Comparison of ENCODE assay signal across 13 cellular contexts in the genomic region with DNA sequence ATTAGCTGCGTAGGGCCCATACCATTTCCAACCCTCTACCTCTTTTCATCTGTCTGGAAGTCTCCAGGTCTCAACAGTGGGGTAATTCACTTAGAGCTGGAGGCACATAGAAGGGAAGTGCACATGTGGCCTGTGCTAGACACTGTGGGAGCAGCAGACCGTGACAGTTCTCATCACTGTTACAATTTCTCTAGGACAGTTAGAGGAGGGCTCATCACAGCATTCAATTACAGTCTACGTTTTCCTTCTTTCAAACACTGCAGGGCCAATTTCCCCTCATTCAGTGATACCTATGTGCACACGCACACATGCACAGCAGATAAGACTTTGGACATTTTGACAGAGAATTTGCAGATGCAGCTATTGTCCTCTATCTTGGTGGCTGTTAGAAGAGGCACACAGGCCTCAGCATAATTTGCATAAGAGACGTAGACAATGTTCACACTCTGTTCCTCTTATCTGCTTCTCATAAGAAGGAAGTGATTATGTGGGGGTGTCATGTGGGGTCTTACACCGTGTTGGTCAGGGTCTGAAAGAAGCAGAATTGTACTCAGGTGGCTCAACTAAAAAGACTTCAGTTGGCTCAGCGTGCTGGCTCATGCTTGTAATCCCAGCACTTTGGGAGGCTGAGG. TPM values are rescaled to one million over a fixed set of nuclear protein-coding genes. Genes with fewer than 3 reads are reported as not detected.
DNase-seq lines count a peak whose midpoint lies in the region; ATAC-seq and TF ChIP-seq lines count a peak whose summit lies in the region.
"Had no signal": no experiment of that assay in that cellular context is flagged by ENCODE, and none has a peak within 500 bp of the region (broad histone marks: within the 10 kb centered on the region; RNA-seq: fewer than 3 reads in every experiment).

No MANE protein-coding gene starts in this region.

- no peak overlapping the region for H4K8ac ChIP-seq in mesenchymal stem cell (ENCODE audit: low read length)

- H3K9me3 Mint-ChIP-seq in MCF 10A (ENCODE audit: unreplicated experiment) = no peaks in the 10 kb centered on the region
- H3K9me3 Mint-ChIP-seq: activated naive CD4-positive, alpha-beta T cell treated with anti-CD3 and anti-CD28 coated beads, Interleukin-2, amount 50 U/mL, for 24 hours had no signal

- POLR2A ChIA-PET in MCF 10A (lab: Yijun Ruan, JAX) = interaction anchor here (0.6 kb wide), 1 partner anchor 136 kb away, joined by 3 read pairs; no protein-coding TSS in a partner anchor

- TF ChIP-seq CTCF in MCF 10A (IDR thresholded peaks at IDR 0.05; ENCODE audit: unreplicated experiment) = no peak

- H3K4me3 Mint-ChIP-seq in MCF 10A (ENCODE audit: unreplicated experiment) = no peak overlapping the region
- H3K4me3 Mint-ChIP-seq: activated naive CD4-positive, alpha-beta T cell treated with anti-CD3 and anti-CD28 coated beads, Interleukin-2, amount 50 U/mL, for 24 hours had no signal

- no peak overlapping the region for H2BK120ac ChIP-seq in mesenchymal stem cell (ENCODE audit: low read depth, low read length)

- H2AFZ ChIP-seq in mesenchymal stem cell (ENCODE audit: low read depth, low read length) = no peak overlapping the region

- H4K91ac ChIP-seq in mesenchymal stem cell (ENCODE audit: low read length) = peak overlapping the region; percentile 21

- H3K4me1 Mint-ChIP-seq in MCF 10A (ENCODE audit: insufficient read depth, unreplicated experiment) = no peaks in the 10 kb centered on the region
- H3K4me1 Mint-ChIP-seq: activated naive CD4-positive, alpha-beta T cell treated with anti-CD3 and anti-CD28 coated beads, Interleukin-2, amount 50 U/mL, for 24 hours had no signal

- no peak overlapping the region for H3K14ac ChIP-seq in mesenchymal stem cell (ENCODE audit: low read length in 2 of 2)

- H3K4me2 ChIP-seq in mesenchymal stem cell (ENCODE audit: low read length, poor library complexity, severe bottlenecking) = no peak overlapping the region

- H2BK5ac ChIP-seq in mesenchymal stem cell (ENCODE audit: low read depth, low read length, poor library complexity, severe bottlenecking) = no peak overlapping the region

- H3K4me1 ChIP-seq in mesenchymal stem cell (ENCODE audit: control insufficient read depth, insufficient read depth, low read depth, low read length) = peaks cover 2% of the 10 kb centered on the region
- H3K4me1 ChIP-seq: vagina had no signal

- DNase-seq in mesenchymal stem cell (no peak), MCF 10A (ENCODE audit: unreplicated experiment) (no peak), medulla oblongata (ENCODE audit: extremely low spot score) (no peak)
- no peak for DNase-seq in activated effector memory CD4-positive, alpha-beta T cell treated with Interleukin-2 at 50 U/mL for 16 hours
- DNase-seq in stimulated activated naive CD8-positive, alpha-beta T cell treated with anti-CD3 and anti-CD28 coated beads, Interleukin-15, Interleukin-2, amounts not matched to agents 100 U/mL and 50 U/mL, for 24 hours = no peak
- DNase-seq: effector memory CD4-positive, alpha-beta T cell had no signal

- intact Hi-C loops in MCF 10A (cut with micrococcal nuclease) = no loop called here

- H3K4ac ChIP-seq in mesenchymal stem cell (ENCODE audit: low read depth in 1 of 2, low read length in 2 of 2) = no peak overlapping the region

- no TSS peak for BruUV-seq in MCF 10A (replicated peaks; lab: Mats Ljungman, UMichigan)

- H2BK15ac ChIP-seq in mesenchymal stem cell (ENCODE audit: low read depth, poor library complexity, severe bottlenecking) = no peak overlapping the region

- H3K9ac ChIP-seq in mesenchymal stem cell (ENCODE audit: low read length) = no peak overlapping the region

- H3K36me3 ChIP-seq in mesenchymal stem cell (ENCODE audit: control insufficient read depth in 1 of 2, insufficient read depth in 2 of 2, low read depth in 1 of 2, low read length in 2 of 2) = no peaks in the 10 kb centered on the region
- H3K36me3 ChIP-seq: vagina had no signal

- H3K18ac ChIP-seq in mesenchymal stem cell (ENCODE audit: low read depth in 1 of 2, low read length in 2 of 2) = no peak overlapping the region

- H2AK5ac ChIP-seq in mesenchymal stem cell (ENCODE audit: low read length, severe bottlenecking) = no peak overlapping the region

- CTCF ChIA-PET in MCF 10A (lab: Yijun Ruan, JAX) = interaction anchor here (2.0 kb wide), 1 partner anchor 36 kb away, joined by 9 read pairs; no protein-coding TSS in a partner anchor

- no peaks in the 10 kb centered on the region for H3K36me3 Mint-ChIP-seq in MCF 10A (ENCODE audit: insufficient read depth, unreplicated experiment)
- H3K36me3 Mint-ChIP-seq: activated naive CD4-positive, alpha-beta T cell treated with anti-CD3 and anti-CD28 coated beads, Interleukin-2, amount 50 U/mL, for 24 hours had no signal

- H3K27me3 ChIP-seq in mesenchymal stem cell (ENCODE audit: control insufficient read depth in 1 of 2, insufficient read depth in 1 of 2, low read length in 2 of 2) = peaks cover 21 to 50% of the 10 kb centered on the region in 2 experiments
- H3K27me3 ChIP-seq: vagina had no signal

- H3K79me1 ChIP-seq in mesenchymal stem cell (replicated peaks; ENCODE audit: low read length, poor library complexity, severe bottlenecking) = no peaks in the 10 kb centered on the region

- H2BK12ac ChIP-seq in mesenchymal stem cell (ENCODE audit: low read length in 2 of 2) = no peak overlapping the region

- H3K23ac ChIP-seq in mesenchymal stem cell (ENCODE audit: low read length in 2 of 2) = no peak overlapping the region

- H3K9me3 ChIP-seq in mesenchymal stem cell (ENCODE audit: control insufficient read depth, low read length) = no peaks in the 10 kb centered on the region
- H3K9me3 ChIP-seq: vagina had no signal

- no peak overlapping the region for H3K4me3 ChIP-seq in mesenchymal stem cell (ENCODE audit: insufficient read depth in 1 of 2, low read depth in 1 of 2, low read length in 2 of 2)
- H3K4me3 ChIP-seq: vagina had no signal

- 85% methylated on average over 7 of the region's 7 CpGs for WGBS in mesenchymal stem cell

- no peak overlapping the region for H3K27ac Mint-ChIP-seq in MCF 10A (ENCODE audit: low read depth, unreplicated experiment)
- H3K27ac Mint-ChIP-seq: activated naive CD4-positive, alpha-beta T cell treated with anti-CD3 and anti-CD28 coated beads, Interleukin-2, amount 50 U/mL, for 24 hours had no signal

- H3K27me3 Mint-ChIP-seq in MCF 10A (ENCODE audit: insufficient read depth, unreplicated experiment) = no peaks in the 10 kb centered on the region

- H3K27ac ChIP-seq in mesenchymal stem cell (ENCODE audit: low read length, poor library complexity, severe bottlenecking) = no peak overlapping the region
- H3K27ac ChIP-seq: vagina had no signal

- ATAC-seq in GM18909 (IDR thresholded peaks at IDR 0.05; ENCODE audit: poor library complexity, unreplicated experiment) (peak; percentile 96), GM21825 (IDR thresholded peaks at IDR 0.05; ENCODE audit: unreplicated experiment) (peak; percentile 95), HG03442 (IDR thresholded peaks at IDR 0.05; ENCODE audit: unreplicated experiment) (peak; percentile 85)
- no peak for ATAC-seq in stimulated activated naive CD8-positive, alpha-beta T cell treated with anti-CD3 and anti-CD28 coated beads, Interleukin-15, Interleukin-2, amounts not matched to agents 100 U/mL and 50 U/mL, for 24 hours

RNA-seq across cellular contexts. Expression of a gene that starts 12.6 kb away (rescaled TPM):
- not detected for polyA plus RNA-seq in mesenchymal stem cell (2013, experiment 1 of 2)
- not detected for polyA plus RNA-seq in mesenchymal stem cell (2013, experiment 2 of 2)
- total RNA-seq in MCF 10A (2022) = 0.16 and 0.20 TPM in 2 replicates
- total RNA-seq: Daoy, posterior vena cava had no signal

RNA-seq across cellular contexts. Expression of a gene that starts 13.0 kb away (rescaled TPM):
- polyA plus RNA-seq in mesenchymal stem cell (2013, experiment 1 of 2) = not detected
- not detected for polyA plus RNA-seq in mesenchymal stem cell (2013, experiment 2 of 2)
- total RNA-seq in MCF 10A (2022) = 0.47 TPM in 1 of 2 replicates, not detected in the other
- total RNA-seq: Daoy had no signal

RNA-seq across cellular contexts. Expression of a gene that starts 40.3 kb away (rescaled TPM):
- not detected for polyA plus RNA-seq in mesenchymal stem cell (2013, experiment 1 of 2)
- not detected for polyA plus RNA-seq in mesenchymal stem cell (2013, experiment 2 of 2)
- not detected in 2 replicates for total RNA-seq in MCF 10A (2022)
- total RNA-seq: Daoy, posterior vena cava, vagina had no signal
